In genomic region chr2:190060626-190061025, GRCh38 we compare ENCODE assay signal across 25 cellular contexts. TPM values are rescaled to one million over a fixed set of nuclear protein-coding genes. Genes with fewer than 3 reads are reported as not detected.
"Had no signal": no experiment of that assay in that cellular context is flagged by ENCODE, and none has a peak within 500 bp of the region (broad histone marks: within the 10 kb centered on the region; RNA-seq: fewer than 3 reads in every experiment).

No MANE protein-coding gene starts in this region.

- DNase-seq: activated B cell treated with CpG ODN at 0.5 μM for 24 hours; activated CD4-positive, alpha-beta T cell treated with anti-CD3 and anti-CD28 coated beads for 1 hour; activated CD4-positive, alpha-beta T cell treated with anti-CD3 and anti-CD28 coated beads, Interleukin-2, amount 10 ng/mL, durations not matched to agents 24 days and 14 days; activated CD4-positive, alpha-beta T cell treated with anti-CD3 and anti-CD28 coated beads, Interleukin-2, amount 50 U/mL, for 48 hours; activated CD8-positive, alpha-beta memory T cell treated with anti-CD3 and anti-CD28 coated beads, Interleukin-2, amount 10 ng/mL, durations not matched to agents 7 days and 5 days; activated effector memory CD4-positive, alpha-beta T cell treated with anti-CD3 and anti-CD28 coated beads, Interleukin-2, amount 50 U/mL, for 16 hours; activated naive CD4-positive, alpha-beta T cell treated with Interleukin-2 at 50 U/mL for 16 hours; activated naive CD8-positive, alpha-beta T cell treated with anti-CD3 and anti-CD28 coated beads, Interleukin-2, amount 50 U/mL, for 24 hours; activated T-cell treated with anti-CD3 and anti-CD28 coated beads, Interleukin-2, amount 50 U/mL, for 24 hours; amniotic stem cell; body of pancreas; MM.1S; NCI-H1105; NCI-H1436; NCI-H1694 treated with DMSO at 0.1 percent for 48 hours; NCI-H2081; PC-3; SHP77; T-helper 17 cell; T-helper 9 cell had no signal

- ATAC-seq: activated CD8-positive, alpha-beta memory T cell treated with anti-CD3 and anti-CD28 coated beads, Interleukin-2, amount 10 ng/mL, durations not matched to agents 7 days and 5 days; activated naive CD4-positive, alpha-beta T cell treated with anti-CD3 and anti-CD28 coated beads, Interleukin-2, amount 50 U/mL, for 72 hours; activated naive CD8-positive, alpha-beta T cell treated with anti-CD3 and anti-CD28 coated beads, Interleukin-2, amount 50 U/mL, for 24 hours; body of pancreas; PC-3; T-helper 17 cell had no signal

- FAIRE-seq: RCC 7860 had no signal

- H3K4me3 ChIP-seq: ascending aorta, body of pancreas had no signal

RNA-seq across cellular contexts. Expression of gene MSTN, which starts 1.9 kb away (rescaled TPM):
- total RNA-seq: activated B cell treated with CpG ODN at 0.5 μM for 24 hours; activated CD4-positive, alpha-beta T cell treated with anti-CD3 and anti-CD28 coated beads, Interleukin-2, amount 10 ng/mL, durations not matched to agents 24 days and 14 days; activated CD8-positive, alpha-beta memory T cell treated with anti-CD3 and anti-CD28 coated beads, Interleukin-2, amount 10 ng/mL, durations not matched to agents 7 days and 5 days; activated naive CD4-positive, alpha-beta T cell treated with anti-CD3 and anti-CD28 coated beads, Interleukin-2, amount 50 U/mL, for 72 hours; ascending aorta; body of pancreas; PC-3; SK-MEL-5 had no signal
- polyA plus RNA-seq: IgD-negative memory B cell had no signal
